9 cellular contexts compared by ENCODE assay signal in the genomic region with DNA sequence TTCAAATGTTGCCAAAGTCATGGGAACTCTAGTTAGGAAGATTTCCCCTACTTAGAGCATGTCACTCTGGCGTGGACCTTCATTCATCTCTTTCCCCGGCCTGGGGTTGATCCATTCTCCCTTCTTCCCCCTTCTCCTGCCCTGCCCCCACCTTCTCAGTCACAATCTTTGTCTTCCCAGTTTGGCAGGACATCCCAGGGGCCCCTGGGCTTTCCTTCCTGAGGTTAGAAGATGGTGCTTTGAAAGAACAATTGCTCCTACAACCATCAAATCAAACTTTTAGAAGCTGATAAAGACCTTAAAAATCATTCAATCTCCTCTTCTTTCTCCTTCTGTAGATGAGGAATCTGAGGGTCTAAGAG.
DNase-seq lines count a peak whose midpoint lies in the region; ATAC-seq and TF ChIP-seq lines count a peak whose summit lies in the region.
"Had no signal": no experiment of that assay in that cellular context is flagged by ENCODE, and none has a peak within 500 bp of the region (broad histone marks: within the 10 kb centered on the region; RNA-seq: fewer than 3 reads in every experiment).

No MANE protein-coding gene starts in this region.

- no peak overlapping the region for H3K4me3 ChIP-seq in left ventricle myocardium inferior
- no peak overlapping the region for H3K4me3 ChIP-seq in heart right ventricle
- no peak overlapping the region for H3K4me3 ChIP-seq in mammary epithelial cell (replicated peaks in 1 of 3; ENCODE audit: insufficient read depth in 1 of 3, low read depth in 2 of 3, low read length in 3 of 3)
- no peak overlapping the region for H3K4me3 ChIP-seq in Peyer's patch
- H3K4me3 ChIP-seq: SK-N-MC had no signal

- H3K4me1 ChIP-seq in left ventricle myocardium inferior = peaks cover 26% of the 10 kb centered on the region
- peaks cover 0 to 58% (median 6%) of the 10 kb centered on the region in 9 donors for H3K4me1 ChIP-seq in heart right ventricle
- peaks cover 47% of the 10 kb centered on the region for H3K4me1 ChIP-seq in mammary epithelial cell (ENCODE audit: insufficient read depth, low read length)
- peaks cover 0 to 24% (median 12%) of the 10 kb centered on the region in 4 donors for H3K4me1 ChIP-seq in Peyer's patch

- no peaks in the 10 kb centered on the region for H3K9me3 Mint-ChIP-seq in nephron

- no peaks in the 10 kb centered on the region for H3K36me3 Mint-ChIP-seq in nephron (ENCODE audit: low read depth)

- H2AFZ ChIP-seq in mammary epithelial cell (ENCODE audit: low read depth, low read length) = no peak overlapping the region

- H3K4me1 Mint-ChIP-seq in nephron = peaks cover 57% of the 10 kb centered on the region

- in situ Hi-C loops in mammary epithelial cell (cut with MboI; ENCODE audit: low sequenced_read_pairs in 2 of 2) = loop anchor here in 1 of 2 donors (25.0 kb wide), 1 partner anchor 159 kb away; no protein-coding TSS in a partner anchor

- H3K27ac ChIP-seq in left ventricle myocardium inferior (replicated peaks) (peak overlapping the region; percentile 42), heart right ventricle (peak overlapping the region in 2 of 10 donors; percentile 41 to 44), mammary epithelial cell (ENCODE audit: insufficient read depth, low read depth, low read length) (peak overlapping the region; percentile 74), Peyer's patch (peak overlapping the region in 1 of 4 donors; percentile 34)
- H3K27ac ChIP-seq: SK-N-MC had no signal

- DNase-seq in left ventricle myocardium inferior (no peak), heart right ventricle (no peak), mammary epithelial cell (no peak), T-helper 9 cell (no peak), Peyer's patch (no peak), left colon (no peak)

- H3K27ac Mint-ChIP-seq in nephron = peak overlapping the region; percentile 82 to 92 (median 88)

- peaks cover 79% of the 10 kb centered on the region for H3K79me2 ChIP-seq in mammary epithelial cell (ENCODE audit: insufficient read depth, low read length)

- intact Hi-C loops in left ventricle myocardium inferior (cut with micrococcal nuclease) = no loop called here
- intact Hi-C loops in heart right ventricle (cut with DNase I) = no loop called here
- intact Hi-C loops in mammary epithelial cell (cut with micrococcal nuclease) = loop anchor here (1.0 kb wide), 1 partner anchor 101 kb away; no protein-coding TSS in a partner anchor
- intact Hi-C loops in left colon (cut with DNase I, micrococcal nuclease) = no loop called here

- BruUV-seq in mammary epithelial cell (replicated peaks; lab: Mats Ljungman, UMichigan) = TSS peak; percentile 56

- no peaks in the 10 kb centered on the region for H3K9me3 ChIP-seq in left ventricle myocardium inferior (replicated peaks)
- H3K9me3 ChIP-seq in heart right ventricle = no peaks in the 10 kb centered on the region
- no peaks in the 10 kb centered on the region for H3K9me3 ChIP-seq in mammary epithelial cell (replicated peaks; ENCODE audit: insufficient read depth, low read length)
- no peaks in the 10 kb centered on the region for H3K9me3 ChIP-seq in Peyer's patch

- WGBS in heart right ventricle, 2 donors = 67% methylated on average over 2 of the region's 2 CpGs
- WGBS in mammary epithelial cell (ENCODE audit: low coverage, missing lambda C conversion rate) = 13% methylated on average over 2 of the region's 2 CpGs

- peaks cover 6% of the 10 kb centered on the region for H4K20me1 ChIP-seq in mammary epithelial cell (ENCODE audit: insufficient read depth, low read length)

- TF ChIP-seq CTCF in left ventricle myocardium inferior (IDR thresholded peaks at IDR 0.05; ENCODE audit: borderline replicate concordance) (no peak), heart right ventricle (IDR thresholded peaks at IDR 0.05) (no peak), mammary epithelial cell (conservative IDR thresholded peaks at IDR 0.05 in 1 of 2, IDR thresholded peaks at IDR 0.05 in 1 of 2; ENCODE audit: extremely low read depth in 1 of 2, insufficient read depth in 1 of 2, low read depth in 1 of 2, low read length in 2 of 2) (no peak), nephron (IDR thresholded peaks at IDR 0.05; ENCODE audit: unreplicated experiment in 3 of 3) (no peak), Peyer's patch (IDR thresholded peaks at IDR 0.05) (no peak)

- ATAC-seq in heart right ventricle (no peak), left colon (no peak), esophagus mucosa (no peak)

- dilution Hi-C loops in mammary epithelial cell (cut with HindIII; ENCODE audit: low sequenced_read_pairs) = no loop called here

- no peaks in the 10 kb centered on the region for H3K36me3 ChIP-seq in left ventricle myocardium inferior
- peaks cover 0 to 83% (median 0%) of the 10 kb centered on the region in 9 donors for H3K36me3 ChIP-seq in heart right ventricle
- peaks cover 45% of the 10 kb centered on the region for H3K36me3 ChIP-seq in mammary epithelial cell (ENCODE audit: insufficient read depth, low read length)
- peaks cover 0 to 14% (median 0%) of the 10 kb centered on the region in 3 donors for H3K36me3 ChIP-seq in Peyer's patch

- H3K27me3 ChIP-seq in left ventricle myocardium inferior (ENCODE audit: low read depth) (peaks cover 38% of the 10 kb centered on the region), heart right ventricle (peaks cover 0 to 10% (median 0%) of the 10 kb centered on the region in 7 donors), mammary epithelial cell (ENCODE audit: insufficient read depth, low read length) (no peaks in the 10 kb centered on the region), Peyer's patch (no peaks in the 10 kb centered on the region)

- no peak for TF ChIP-seq POLR2A in Peyer's patch (IDR thresholded peaks at IDR 0.05)

- H3K9ac ChIP-seq in mammary epithelial cell (ENCODE audit: insufficient read depth, low read length) = peak overlapping the region; percentile 31

- CTCF ChIA-PET in mammary epithelial cell (lab: Charles Lee; ENCODE audit: low non-redundant PET) = interaction anchor here (1.7 kb wide), 1 partner anchor 100 kb away, joined by 68 read pairs; no protein-coding TSS in a partner anchor

- H3K4me3 Mint-ChIP-seq in nephron = peak overlapping the region; percentile 18 to 57 (median 27)

- H3K27me3 Mint-ChIP-seq in nephron (ENCODE audit: low read depth) = no peaks in the 10 kb centered on the region

- peak overlapping the region; percentile 56 for H3K4me2 ChIP-seq in mammary epithelial cell (ENCODE audit: insufficient read depth, low read depth, low read length)
